In genomic region chr1:1114431-1114830, GRCh38 we compare ENCODE assay signal across 1 cellular context.
TF ChIP-seq lines count a peak whose summit lies in the region.

No MANE protein-coding gene starts in this region.

TF ChIP-seq in HepG2, 621 proteins besides CTCF, POLR2A, EP300 and RAD21:
- TF ChIP-seq ISX (CRISPR knock-in tag; conservative IDR thresholded peaks at IDR 0.05) = no peak
- no peak for TF ChIP-seq ZNF790 (CRISPR knock-in tag; IDR thresholded peaks at IDR 0.05; ENCODE audit: borderline replicate concordance)
- TF ChIP-seq CAMTA2 (CRISPR knock-in tag; IDR thresholded peaks at IDR 0.05; ENCODE audit: borderline replicate concordance) = no peak
- TF ChIP-seq GABPA (IDR thresholded peaks at IDR 0.05; ENCODE audit: low read depth, low read length) = no peak
- TF ChIP-seq GABPA (CRISPR knock-in tag; IDR thresholded peaks at IDR 0.05; ENCODE audit: low read depth) = no peak
- no peak for TF ChIP-seq FOXO1 (CRISPR knock-in tag; IDR thresholded peaks at IDR 0.05)
- no peak for TF ChIP-seq ZNF558 (CRISPR knock-in tag; IDR thresholded peaks at IDR 0.05; ENCODE audit: borderline replicate concordance)
- TF ChIP-seq, protein P1, sequence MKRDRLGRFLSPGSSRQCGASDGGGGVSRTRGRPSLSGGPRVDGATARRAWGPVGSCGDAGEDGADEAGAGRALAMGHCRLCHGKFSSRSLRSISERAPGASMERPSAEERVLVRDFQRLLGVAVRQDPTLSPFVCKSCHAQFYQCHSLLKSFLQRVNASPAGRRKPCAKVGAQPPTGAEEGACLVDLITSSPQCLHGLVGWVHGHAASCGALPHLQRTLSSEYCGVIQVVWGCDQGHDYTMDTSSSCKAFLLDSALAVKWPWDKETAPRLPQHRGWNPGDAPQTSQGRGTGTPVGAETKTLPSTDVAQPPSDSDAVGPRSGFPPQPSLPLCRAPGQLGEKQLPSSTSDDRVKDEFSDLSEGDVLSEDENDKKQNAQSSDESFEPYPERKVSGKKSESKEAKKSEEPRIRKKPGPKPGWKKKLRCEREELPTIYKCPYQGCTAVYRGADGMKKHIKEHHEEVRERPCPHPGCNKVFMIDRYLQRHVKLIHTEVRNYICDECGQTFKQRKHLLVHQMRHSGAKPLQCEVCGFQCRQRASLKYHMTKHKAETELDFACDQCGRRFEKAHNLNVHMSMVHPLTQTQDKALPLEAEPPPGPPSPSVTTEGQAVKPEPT (CRISPR knock-in tag; IDR thresholded peaks at IDR 0.05; ENCODE audit: low read depth) = no peak
